Comparison of ENCODE assay signal across 17 cellular contexts in genomic region chr20:53764416-53764800, GRCh38.
DNase-seq lines count a peak whose midpoint lies in the region; ATAC-seq, FAIRE-seq and TF ChIP-seq lines count a peak whose summit lies in the region.
"Had no signal": no experiment of that assay in that cellular context is flagged by ENCODE, and none has a peak within 500 bp of the region (broad histone marks: within the 10 kb centered on the region; RNA-seq: fewer than 3 reads in every experiment).

No MANE protein-coding gene starts in this region.

- no peak overlapping the region for H4K8ac ChIP-seq in H1 (ENCODE audit: extremely low read depth, insufficient read depth, low read length)

- ATAC-seq in HG03095 (IDR thresholded peaks at IDR 0.05; ENCODE audit: unreplicated experiment): no peak
- ATAC-seq: foreskin keratinocyte; naive thymus-derived CD4-positive, alpha-beta T cell had no signal

- no peak overlapping the region for H3K18ac ChIP-seq in H1 (ENCODE audit: extremely low read depth, low read length)

- TF ChIP-seq CTCF in A673 (conservative IDR thresholded peaks at IDR 0.05; ENCODE audit: low read depth, low read length): no peak
- no peak for TF ChIP-seq CTCF in OCI-LY3 (IDR thresholded peaks at IDR 0.05; ENCODE audit: low read depth, low read length)
- TF ChIP-seq CTCF in H1 (IDR thresholded peaks at IDR 0.05; ENCODE audit: control extremely low read depth in 1 of 3, insufficient read depth in 1 of 3, low read depth in 1 of 3, low read length in 3 of 3): no peak
- TF ChIP-seq CTCF in nephron progenitor cell (IDR thresholded peaks at IDR 0.05): no peak

- CTCF ChIA-PET in A673 (lab: Charles Lee): no interaction called here
- CTCF ChIA-PET in H1 (lab: Charles Lee; ENCODE audit: partially characterized antibody): interaction anchor here (0.6 to 1.9 kb wide), 9 partner anchors 12 to 176 kb away, joined by 3 to 8 read pairs (median 4); no protein-coding TSS in a partner anchor

- peak overlapping the region; percentile 88; the same call in 1 of the 2 replicates for H2BK5ac ChIP-seq in H1 (ENCODE audit: low read depth, low read length)

- no peaks in the 10 kb centered on the region for H3K9me3 ChIP-seq in A673 (ENCODE audit: low read depth, low read length, poor library complexity, severe bottlenecking)
- no peaks in the 10 kb centered on the region for H3K9me3 ChIP-seq in OCI-LY3 (ENCODE audit: insufficient read depth, low read length)
- H3K9me3 ChIP-seq in H1 (ENCODE audit: insufficient read depth in 2 of 2, low read depth in 1 of 2, low read length in 1 of 2): no peaks in the 10 kb centered on the region

- peak overlapping the region; percentile 47 for H2BK120ac ChIP-seq in H1 (replicated peaks; ENCODE audit: low read depth, low read length)

- H4K5ac ChIP-seq in H1 (ENCODE audit: insufficient read length, low read depth, low read length): peak overlapping the region; percentile 49

- H3K9ac ChIP-seq in OCI-LY3 (ENCODE audit: low read length): no peak overlapping the region
- H3K9ac ChIP-seq in H1 (replicated peaks in 1 of 4; ENCODE audit: extremely low read depth in 1 of 4, low read depth in 3 of 4, low read length in 3 of 4): peak overlapping the region in 2 of 4 experiments; percentile 34 to 39; a peak in 3 of 7 replicates

- DNase-seq in A673 (ENCODE audit: low spot score) (no peak), H1 (ENCODE audit: low read depth in 1 of 2, low spot score in 2 of 2) (no peak), nephron progenitor cell (no peak), COLO829 (ENCODE audit: low spot score) (no peak), epidermal melanocyte (ENCODE audit: insufficient read length, low spot score) (no peak), NCI-H187 treated with DMSO at 0.1 percent for 48 hours (lab: John Stamatoyannopoulos, UW) (no peak)
- DNase-seq: activated B cell treated with CpG ODN at 0.5 μM for 24 hours; activated CD8-positive, alpha-beta memory T cell treated with anti-CD3 and anti-CD28 coated beads, Interleukin-2, amount 50 U/mL, for 4 hours; DMS79; foreskin keratinocyte; naive thymus-derived CD4-positive, alpha-beta T cell; NCI-H82 had no signal

- no TSS peak for BruUV-seq in A673 (replicated peaks; lab: Mats Ljungman, UMichigan)

- peak overlapping the region; percentile 1 for H4K91ac ChIP-seq in H1 (replicated peaks; ENCODE audit: insufficient read length, low read length)

- intact Hi-C loops in A673 (cut with micrococcal nuclease; ENCODE audit: unreplicated experiment): no loop called here

- H3K36me3 Mint-ChIP-seq in nephron progenitor cell (ENCODE audit: low read depth): no peaks in the 10 kb centered on the region
- H3K36me3 Mint-ChIP-seq: activated naive CD8-positive, alpha-beta T cell; naive thymus-derived CD4-positive, alpha-beta T cell had no signal

- H3K23ac ChIP-seq in H1 (ENCODE audit: insufficient read length): no peak overlapping the region

- H3K4me3 Mint-ChIP-seq in nephron progenitor cell: peak overlapping the region; percentile 56
- H3K4me3 Mint-ChIP-seq: activated B cell treated with CpG ODN at 0.5 μM for 24 hours; activated naive CD8-positive, alpha-beta T cell; dendritic cell treated with granulocyte-macrophage colony-stimulating factor and Interleukin-4, amounts not matched to agents 40 ng/mL and 50 ng/mL, for 4 days; naive thymus-derived CD4-positive, alpha-beta T cell had no signal

- H3K23me2 ChIP-seq in H1 (ENCODE audit: low read depth, low read length): no peaks in the 10 kb centered on the region

- H2AK5ac ChIP-seq in H1 (ENCODE audit: low read depth, low read length): no peak overlapping the region

- no peak overlapping the region for H3K56ac ChIP-seq in H1 (replicated peaks; ENCODE audit: insufficient read length, low read depth, low read length)

- no peak for TF ChIP-seq RAD21 in H1 (IDR thresholded peaks at IDR 0.05 in 1 of 2, conservative IDR thresholded peaks at IDR 0.05 in 1 of 2; ENCODE audit: low read depth in 2 of 2, low read length in 2 of 2)

- H3K4me2 ChIP-seq in OCI-LY3 (ENCODE audit: low read length) (peak overlapping the region; percentile 31), H1 (ENCODE audit: insufficient read depth in 1 of 2, low read depth in 2 of 2, low read length in 2 of 2) (peak overlapping the region; percentile 33 to 65)

- H3K79me2 ChIP-seq in OCI-LY3 (ENCODE audit: low read length): no peaks in the 10 kb centered on the region
- no peaks in the 10 kb centered on the region for H3K79me2 ChIP-seq in H1 (ENCODE audit: control insufficient read depth in 1 of 2, insufficient read depth in 2 of 2, low read length in 2 of 2)

- peaks cover 23% of the 10 kb centered on the region for H3K4me1 ChIP-seq in A673 (ENCODE audit: insufficient read depth, low read length, poor library complexity, severe bottlenecking)
- H3K4me1 ChIP-seq in OCI-LY3 (ENCODE audit: low read length): peaks cover 24% of the 10 kb centered on the region
- H3K4me1 ChIP-seq in H1 (replicated peaks in 1 of 4; ENCODE audit: control insufficient read depth in 3 of 4, insufficient read depth in 4 of 4, low read length in 3 of 4): peaks cover 10 to 26% (median 21%) of the 10 kb centered on the region in 4 experiments
- H3K4me1 ChIP-seq: foreskin keratinocyte had no signal

- H3K36me3 ChIP-seq in A673 (ENCODE audit: insufficient read depth, low read length, poor library complexity, severe bottlenecking) (no peaks in the 10 kb centered on the region), OCI-LY3 (replicated peaks; ENCODE audit: low read depth, low read length) (no peaks in the 10 kb centered on the region), H1 (ENCODE audit: control insufficient read depth in 2 of 4, insufficient read depth in 4 of 4, low read length in 3 of 4) (no peaks in the 10 kb centered on the region)

- TF ChIP-seq POLR2A in H1 (IDR thresholded peaks at IDR 0.05; ENCODE audit: control extremely low read depth in 1 of 2, low read depth in 2 of 2, low read length in 2 of 2): no peak

- peaks cover under 1% of the 10 kb centered on the region for H3K27me3 Mint-ChIP-seq in nephron progenitor cell (ENCODE audit: low read depth, poor library complexity)
- H3K27me3 Mint-ChIP-seq: activated B cell treated with CpG ODN at 0.5 μM for 24 hours; activated naive CD8-positive, alpha-beta T cell; dendritic cell treated with granulocyte-macrophage colony-stimulating factor and Interleukin-4, amounts not matched to agents 40 ng/mL and 50 ng/mL, for 4 days; naive thymus-derived CD4-positive, alpha-beta T cell had no signal

- peak overlapping the region; percentile 65 for H2AFZ ChIP-seq in OCI-LY3 (ENCODE audit: low read depth, low read length)
- H2AFZ ChIP-seq in H1 (ENCODE audit: low read length): no peak overlapping the region

- H3K27ac Mint-ChIP-seq in nephron progenitor cell: peak overlapping the region; percentile 25
- H3K27ac Mint-ChIP-seq: activated B cell treated with CpG ODN at 0.5 μM for 24 hours; activated naive CD8-positive, alpha-beta T cell; dendritic cell treated with granulocyte-macrophage colony-stimulating factor and Interleukin-4, amounts not matched to agents 40 ng/mL and 50 ng/mL, for 4 days had no signal

- 0 out of 2 replicates have a peak overlapping the region, but pooled peaks have one; percentile 8 for H2BK20ac ChIP-seq in H1 (ENCODE audit: low read length)

- H3K4ac ChIP-seq in H1 (replicated peaks; ENCODE audit: insufficient read length, low read depth, low read length): peak overlapping the region; percentile 39

- H3K9me3 Mint-ChIP-seq in nephron progenitor cell: peaks cover 4% of the 10 kb centered on the region
- H3K9me3 Mint-ChIP-seq: activated B cell treated with CpG ODN at 0.5 μM for 24 hours; dendritic cell treated with granulocyte-macrophage colony-stimulating factor and Interleukin-4, amounts not matched to agents 40 ng/mL and 50 ng/mL, for 4 days had no signal

- H3K4me3 ChIP-seq in A673 (ENCODE audit: low read depth, low read length, poor library complexity, severe bottlenecking) (peak overlapping the region; percentile 22), OCI-LY3 (ENCODE audit: low read length) (peak overlapping the region; percentile 7), H1 (ENCODE audit: extremely low read depth in 1 of 4, insufficient read depth in 2 of 4, low read depth in 3 of 4, low read length in 4 of 4) (peak overlapping the region in 1 of 4 experiments; percentile 19; a peak in 1 of 8 replicates)

- H2BK15ac ChIP-seq in H1 (ENCODE audit: low read length): no peak overlapping the region

- H2BK12ac ChIP-seq in H1 (ENCODE audit: low read depth, low read length): peak overlapping the region; percentile 82; the same call in 1 of the 2 replicates

- WGBS in H1 (ENCODE audit: extremely low coverage in 1 of 2, insufficient coverage in 1 of 2, insufficient read length in 1 of 2, insufficient replicate concordance in 2 of 2, low coverage in 1 of 2, low lambda C conversion rate in 2 of 2, missing lambda C conversion rate in 1 of 2), 2 experiments: 25% methylated on average over 2 of the region's 2 CpGs; no CpG with 5 or more reads in 1 of the 2 experiments

- H4K20me1 ChIP-seq in OCI-LY3 (ENCODE audit: insufficient read depth, low read length): no peaks in the 10 kb centered on the region
- H4K20me1 ChIP-seq in H1 (replicated peaks in 1 of 2; ENCODE audit: control insufficient read depth in 1 of 2, insufficient read depth in 2 of 2, low read length in 2 of 2): no peaks in the 10 kb centered on the region

- peaks cover 32% of the 10 kb centered on the region for H3K4me1 Mint-ChIP-seq in nephron progenitor cell

- H3K27ac ChIP-seq in A673 (ENCODE audit: low read depth, low read length, poor library complexity, severe bottlenecking) (peak overlapping the region; percentile 49), OCI-LY3 (ENCODE audit: low read length) (no peak overlapping the region), H1 (ENCODE audit: low read depth, low read length) (peak overlapping the region; percentile 49; the same call in 1 of the 2 replicates)
- H3K27ac ChIP-seq: foreskin keratinocyte had no signal

- no peak for FAIRE-seq in H1 (lab: Jason Lieb, UNC)
- FAIRE-seq: islet of Langerhans had no signal

- TF ChIP-seq EP300 in H1 (IDR thresholded peaks at IDR 0.05; ENCODE audit: borderline replicate concordance in 1 of 2, low read depth in 2 of 2, low read length in 2 of 2): no peak

- POLR2A ChIA-PET in A673 (lab: Charles Lee; ENCODE audit: low non-redundant PET): no interaction called here
- POLR2A ChIA-PET in H1 (lab: Charles Lee; ENCODE audit: partially characterized antibody): interaction anchor here (0.7 to 2.1 kb wide), 5 partner anchors 11 to 170 kb away, joined by 3 to 13 read pairs (median 4); no protein-coding TSS in a partner anchor

- no peak overlapping the region for H3K14ac ChIP-seq in H1 (ENCODE audit: insufficient read length)

- no peaks in the 10 kb centered on the region for H3K27me3 ChIP-seq in A673 (replicated peaks; ENCODE audit: insufficient read depth, low read depth, low read length, poor library complexity)
- no peaks in the 10 kb centered on the region for H3K27me3 ChIP-seq in OCI-LY3 (ENCODE audit: low read depth, low read length)
- no peaks in the 10 kb centered on the region for H3K27me3 ChIP-seq in H1 (replicated peaks in 1 of 4; ENCODE audit: control insufficient read depth in 3 of 4, extremely low read depth in 1 of 4, insufficient read depth in 3 of 4, low read length in 3 of 4)
- H3K27me3 ChIP-seq: foreskin keratinocyte had no signal

- no peaks in the 10 kb centered on the region for H3K79me1 ChIP-seq in H1 (ENCODE audit: low read depth, low read length)

TF ChIP-seq in H1, 55 proteins besides CTCF, POLR2A, EP300 and RAD21 (continues in another document):
- no peak for TF ChIP-seq GABPA (IDR thresholded peaks at IDR 0.05; ENCODE audit: borderline replicate concordance, insufficient read depth, low read length)
